27 cellular contexts compared by ENCODE assay signal in the genomic region with DNA sequence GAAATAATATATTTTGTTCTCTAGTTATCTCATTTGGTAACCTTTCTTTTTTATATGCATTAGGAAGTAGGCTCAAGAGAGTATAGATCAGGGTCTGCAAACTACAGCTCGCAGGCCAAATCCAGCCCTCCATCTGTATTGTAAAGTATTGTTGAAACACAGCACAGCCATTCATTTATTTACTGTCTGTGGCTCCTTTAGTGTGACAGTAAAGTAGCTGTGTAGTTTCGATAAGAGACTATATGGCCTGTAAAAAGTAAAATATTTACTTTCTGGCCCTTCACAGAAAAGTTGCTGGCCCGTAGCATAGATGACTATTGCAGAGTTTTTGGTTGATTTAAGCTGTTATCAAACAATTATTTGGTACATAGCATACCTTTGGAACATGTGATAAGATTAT.
"Had no signal": no experiment of that assay in that cellular context is flagged by ENCODE, and none has a peak within 500 bp of the region (broad histone marks: within the 10 kb centered on the region; RNA-seq: fewer than 3 reads in every experiment).

No MANE protein-coding gene starts in this region.

- DNase-seq: stimulated activated CD4-positive, alpha-beta T cell treated with anti-CD3 and anti-CD28 coated beads, Interleukin-2, amount 100 ng/mL, for 48 hours; stimulated activated CD4-positive, alpha-beta T cell treated with anti-CD3 and anti-CD28 coated beads, Interleukin-4, amount 100 ng/mL, for 1 hour; stimulated activated CD4-positive, alpha-beta T cell treated with anti-CD3 and anti-CD28 coated beads, Interleukin-4, amount 100 ng/mL, for 24 hours; stimulated activated CD4-positive, alpha-beta T cell treated with anti-CD3 and anti-CD28 coated beads, Interleukin-4, amount 100 ng/mL, for 4 hours; stimulated activated CD8-positive, alpha-beta memory T cell treated with anti-CD3 and anti-CD28 coated beads, Interleukin-4, amount 100 ng/mL, for 48 hours; stimulated activated naive B cell treated with anti-CD40 and anti-IgM and Interleukin-4, amounts not matched to agents 10 μg/mL and 1 μg/mL and 100 μg/mL, for 72 hours; stimulated activated naive CD4-positive, alpha-beta T cell; stimulated activated naive CD4-positive, alpha-beta T cell treated with Interleukin-2 at 50 U/mL for 16 hours; stimulated activated naive CD8-positive, alpha-beta T cell treated with anti-CD3 and anti-CD28 coated beads, Interleukin-15, amount 100 ng/mL, for 72 hours; stimulated activated naive CD8-positive, alpha-beta T cell treated with anti-CD3 and anti-CD28 coated beads, Interleukin-15, Interleukin-2, amounts not matched to agents 100 U/mL and 50 U/mL, for 24 hours; stomach; substantia nigra; testis; thyroid gland; tibial artery; transverse colon; trophoblast cell; upper lobe of left lung; upper lobe of right lung; uterus had no signal

- ATAC-seq: stimulated activated effector memory CD8-positive, alpha-beta T cell treated with anti-CD3 and anti-CD28 coated beads, Interleukin-12 subunit alpha, Interleukin-12 subunit beta, amount 100 ng/mL, for 72 hours; stimulated activated memory B cell treated with anti-CD40 and anti-IgM and Interleukin-4, amounts not matched to agents 10 μg/mL and 1 μg/mL and 100 μg/mL, for 72 hours; stimulated activated naive B cell treated with anti-CD40 and anti-IgM and Interleukin-4, amounts not matched to agents 10 μg/mL and 1 μg/mL and 100 μg/mL, for 72 hours; stimulated activated naive CD8-positive, alpha-beta T cell treated with anti-CD3 and anti-CD28 coated beads, Interleukin-15, amount 100 ng/mL, for 72 hours; stimulated activated naive CD8-positive, alpha-beta T cell treated with anti-CD3 and anti-CD28 coated beads, Interleukin-15, Interleukin-2, amounts not matched to agents 100 U/mL and 50 U/mL, for 24 hours; upper lobe of right lung had no signal

- H3K4me1 ChIP-seq: suprapubic skin, testis, thyroid gland, tibial nerve, upper lobe of left lung, upper lobe of right lung, uterus, vagina had no signal

- FAIRE-seq: urothelium cell line had no signal

- H3K27ac ChIP-seq: stomach, suprapubic skin, testis, thoracic aorta, thyroid gland, tibial artery, tibial nerve, transverse colon, upper lobe of left lung, upper lobe of right lung, uterus, vagina had no signal

- H3K27me3 ChIP-seq: stomach, suprapubic skin, testis, thyroid gland, tibial artery, tibial nerve, transverse colon, upper lobe of left lung, upper lobe of right lung, uterus, vagina had no signal

- H3K9me3 ChIP-seq: suprapubic skin, testis, thoracic aorta, thyroid gland, tibial artery, transverse colon, upper lobe of right lung, vagina had no signal

- H3K4me3 ChIP-seq: stomach, suprapubic skin, testis, thoracic aorta, thyroid gland, tibial artery, tibial nerve, transverse colon, upper lobe of left lung, upper lobe of right lung, uterus, vagina had no signal

- H3K36me3 ChIP-seq: thyroid gland, uterus had no signal
